In the genomic region with DNA sequence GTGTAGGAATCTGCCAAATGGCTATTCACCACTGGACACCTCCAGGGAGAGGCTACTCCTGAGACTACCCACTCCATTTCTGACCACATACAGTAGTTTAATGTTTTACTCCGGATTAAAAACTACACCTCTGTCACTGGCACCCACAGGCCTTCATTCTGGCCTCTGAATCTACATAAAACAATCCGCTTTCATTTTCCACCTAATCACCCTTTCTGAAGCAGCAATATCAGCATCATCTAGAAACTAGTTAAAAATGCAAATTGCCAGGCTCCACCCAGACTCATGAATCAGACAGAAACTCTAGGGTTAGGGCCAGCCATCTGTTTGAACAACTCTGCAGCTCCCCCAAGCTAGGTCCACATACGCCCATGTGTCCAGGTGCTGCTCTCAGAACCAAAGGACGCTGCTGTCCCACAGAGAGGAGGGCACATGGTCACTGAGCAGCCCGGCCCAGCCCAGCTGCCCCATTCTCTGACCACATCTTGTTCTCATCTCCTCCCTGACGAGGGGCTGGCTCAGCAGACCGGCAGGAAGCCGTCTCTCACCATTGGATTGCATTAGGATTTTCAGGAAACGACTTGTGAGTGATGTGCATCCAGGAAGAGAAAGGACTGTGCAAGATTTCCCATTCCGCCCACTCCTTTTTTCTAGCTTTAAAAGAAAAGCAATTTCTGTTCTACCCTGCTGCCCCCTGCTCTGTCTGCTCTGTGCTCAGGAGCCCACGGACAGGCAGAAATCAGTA, we compare ENCODE assay signal across 8 cellular contexts. TPM values are rescaled to one million over a fixed set of nuclear protein-coding genes. Genes with fewer than 3 reads are reported as not detected.
DNase-seq lines count a peak whose midpoint lies in the region; ATAC-seq lines count a peak whose summit lies in the region.

No MANE protein-coding gene starts in this region.

- H3K9me3 ChIP-seq in T-helper 17 cell (ENCODE audit: control insufficient read depth, low read length, poor library complexity, severe bottlenecking) (no peaks in the 10 kb centered on the region), muscle layer of duodenum (ENCODE audit: control insufficient read depth in 1 of 2, low read length in 2 of 2) (no peaks in the 10 kb centered on the region), aorta (ENCODE audit: control insufficient read depth, low read length) (no peaks in the 10 kb centered on the region)

- peak overlapping the region; percentile 93 for H3K27ac ChIP-seq in muscle layer of duodenum (ENCODE audit: low read length)
- no peak overlapping the region for H3K27ac ChIP-seq in aorta (ENCODE audit: low read depth in 1 of 2, low read length in 2 of 2)

- H3K27me3 Mint-ChIP-seq in T-helper 17 cell, result no peaks in the 10 kb centered on the region

- H3K36me3 ChIP-seq in muscle layer of duodenum (ENCODE audit: control insufficient read depth in 1 of 2, insufficient read depth in 2 of 2, low read length in 2 of 2) (peaks cover 0 to 12% of the 10 kb centered on the region in 2 donors), aorta (ENCODE audit: control insufficient read depth in 1 of 2, insufficient read depth in 2 of 2, low read length in 1 of 2) (peaks cover 0 to 2% of the 10 kb centered on the region in 2 donors)

- no peaks in the 10 kb centered on the region for H3K36me3 Mint-ChIP-seq in T-helper 17 cell (ENCODE audit: low read depth)

- no peaks in the 10 kb centered on the region for H3K27me3 ChIP-seq in muscle layer of duodenum (ENCODE audit: low read depth, low read length)
- no peaks in the 10 kb centered on the region for H3K27me3 ChIP-seq in aorta (ENCODE audit: control insufficient read depth in 1 of 2, insufficient read depth in 2 of 2, low read length in 1 of 2)

- H3K4me3 ChIP-seq in muscle layer of duodenum (ENCODE audit: low read depth in 1 of 2, low read length in 2 of 2) (peak overlapping the region in 1 of 2 donors; percentile 23), aorta (ENCODE audit: low read length in 2 of 2) (no peak overlapping the region)

- intact Hi-C loops in aorta (cut with DNase I), result no loop called here

- H3K4me1 ChIP-seq in muscle layer of duodenum (ENCODE audit: control insufficient read depth in 1 of 2, insufficient read depth in 2 of 2, low read length in 2 of 2) (peaks cover 18 to 39% of the 10 kb centered on the region in 2 donors), aorta (ENCODE audit: control insufficient read depth in 1 of 2, insufficient read depth in 2 of 2, low read length in 2 of 2) (peaks cover 1 to 5% of the 10 kb centered on the region in 2 donors)

- peaks cover 74% of the 10 kb centered on the region for H3K4me1 Mint-ChIP-seq in T-helper 17 cell

- ATAC-seq in GM18867 (IDR thresholded peaks at IDR 0.05; ENCODE audit: unreplicated experiment), result peak; percentile 98
- ATAC-seq in HG02885 (IDR thresholded peaks at IDR 0.05; ENCODE audit: poor library complexity, unreplicated experiment), result peak; percentile 92
- peak; percentile 60 for ATAC-seq in T-helper 17 cell
- peak; percentile 72 for ATAC-seq in aorta (ENCODE audit: low FRiP score)

- peak overlapping the region; percentile 88 for H3K4me3 Mint-ChIP-seq in T-helper 17 cell

- 25 to 27% methylated on average over 11 of the region's 11 CpGs for WGBS in aorta, 2 donors

- peak overlapping the region; percentile 98 for H3K27ac Mint-ChIP-seq in T-helper 17 cell

- DNase-seq in T-helper 17 cell (peak in 1 of 3 donors; percentile 18), cerebellar cortex (ENCODE audit: low spot score) (peak; percentile 44), aorta (peak; percentile 74 to 83), NCI-H2029 (lab: John Stamatoyannopoulos, UW) (no peak), NCI-H1417 (lab: John Stamatoyannopoulos, UW) (no peak)

RNA-seq across cellular contexts. Expression of gene ADAM19, which starts 34.7 kb away (rescaled TPM):
- total RNA-seq in T-helper 17 cell, result 100 to 1,000 TPM; 130 to 140 TPM
- 10 to 100 TPM; 31.0 to 42.8 TPM for total RNA-seq in aorta
- 1 to 10 TPM; 1.5 to 9.6 TPM for polyA plus RNA-seq in aorta

Comparison
In these comparisons a context has a peak if more than half of its experiments do, and no peak if none do; other contexts are left out.
1. DNase-seq: peak in cerebellar cortex (single experiment) and aorta (2 of 2); none in NCI-H2029 (single experiment) and NCI-H1417 (0 of 3).
2. Peak in every context shown above with its lines, with median percentiles within 50 percentile points of each other: ATAC-seq.